ENCODE assay signal across 1 cellular context in the genomic region with DNA sequence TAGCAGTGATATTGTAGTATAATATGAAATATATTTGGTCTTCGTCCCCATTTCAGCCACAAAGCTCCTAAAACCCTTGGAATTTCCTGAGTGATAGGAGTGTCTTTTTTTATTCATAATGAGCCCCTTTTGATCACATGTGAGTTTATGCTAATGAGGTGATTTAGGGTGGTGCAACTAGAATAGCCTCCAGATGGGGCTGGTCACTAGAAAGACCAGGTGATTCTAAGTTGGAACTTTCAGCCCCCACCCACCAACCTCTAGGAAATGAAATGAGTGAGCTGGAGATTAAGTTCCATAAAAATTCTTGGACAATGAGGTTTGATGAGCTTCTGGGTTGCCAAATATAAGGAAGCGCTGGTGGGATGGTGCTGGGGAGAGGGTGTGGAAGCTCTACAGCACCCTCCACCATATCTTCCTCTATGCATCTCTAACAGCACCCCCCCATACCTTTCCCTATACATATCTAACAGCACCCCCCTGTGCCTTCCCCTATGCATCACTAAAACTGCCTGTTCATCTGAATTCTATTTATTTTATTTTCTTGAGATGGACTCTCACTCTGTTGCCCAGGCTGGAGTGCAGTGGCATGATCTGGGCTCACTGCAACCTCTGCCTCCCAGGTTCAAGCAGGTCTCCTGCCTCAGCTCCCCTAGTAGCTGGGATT.
TF ChIP-seq lines count a peak whose summit lies in the region.

No MANE protein-coding gene starts in this region.

TF ChIP-seq in K562, 482 proteins besides CTCF, POLR2A, EP300 and RAD21 (continued from another document and continues in another):
- TF ChIP-seq HBP1 (CRISPR knock-in tag; IDR thresholded peaks at IDR 0.05) (no peak), DNMT1 (IDR thresholded peaks at IDR 0.05) (no peak), NCOA2 (IDR thresholded peaks at IDR 0.05; ENCODE audit: partially characterized antibody in 2 of 2) (no peak), CC2D1A (IDR thresholded peaks at IDR 0.05) (peak; percentile 75; the same call in 1 of the 2 replicates), CHD2 (IDR thresholded peaks at IDR 0.05; ENCODE audit: low read depth, low read length) (no peak), ZNF551 (CRISPR knock-in tag; IDR thresholded peaks at IDR 0.05) (no peak), YY1 (IDR thresholded peaks at IDR 0.05; ENCODE audit: borderline replicate concordance in 1 of 3, control insufficient read depth in 1 of 3, extremely low read depth in 1 of 3, insufficient read depth in 3 of 3, insufficient read length in 1 of 3, insufficient replicate concordance in 2 of 3, low read depth in 1 of 3, low read length in 2 of 3) (no peak), ZNF644 (tag; IDR thresholded peaks at IDR 0.05; ENCODE audit: low read depth) (no peak), ELF4 (CRISPR knock-in tag; IDR thresholded peaks at IDR 0.05) (no peak), ZNF140 (CRISPR knock-in tag; IDR thresholded peaks at IDR 0.05) (no peak), HDAC2 (IDR thresholded peaks at IDR 0.05) (0 out of 2 replicates have a peak, but pooled peaks have one; percentile 13), BDP1 (IDR thresholded peaks at IDR 0.05; ENCODE audit: insufficient read depth, insufficient read length) (no peak), ZNF253 (CRISPR knock-in tag; conservative IDR thresholded peaks at IDR 0.05) (no peak), ZNF592 (IDR thresholded peaks at IDR 0.05) (no peak), PTBP1 (IDR thresholded peaks at IDR 0.05; ENCODE audit: low read depth, low read length) (no peak), RAD51 (IDR thresholded peaks at IDR 0.05; ENCODE audit: borderline replicate concordance, low read depth) (peak; percentile 58; the same call in 1 of the 2 replicates), FOXK1 (CRISPR knock-in tag; IDR thresholded peaks at IDR 0.05; ENCODE audit: borderline replicate concordance) (no peak), MAZ (CRISPR knock-in tag; conservative IDR thresholded peaks at IDR 0.05 in 1 of 2, IDR thresholded peaks at IDR 0.05 in 1 of 2) (0 out of 4 replicates have a peak, but pooled peaks of 1 of the 2 experiments have one; percentile 9), HMBOX1 (IDR thresholded peaks at IDR 0.05) (0 out of 2 replicates have a peak, but pooled peaks have one; percentile 37), ZNF3 (CRISPR knock-in tag; IDR thresholded peaks at IDR 0.05) (no peak), GTF2F1 (IDR thresholded peaks at IDR 0.05; ENCODE audit: low read depth, low read length) (no peak), OTX1 (CRISPR knock-in tag; IDR thresholded peaks at IDR 0.05) (no peak), MNT (conservative IDR thresholded peaks at IDR 0.05) (0 out of 4 replicates have a peak, but pooled peaks of 1 of the 2 experiments have one; percentile 16), YBX1 (IDR thresholded peaks at IDR 0.05) (no peak), ADNP (tag; IDR thresholded peaks at IDR 0.05) (no peak), PURB (CRISPR knock-in tag; IDR thresholded peaks at IDR 0.05; ENCODE audit: low read depth) (no peak), NFE2 (IDR thresholded peaks at IDR 0.05; ENCODE audit: low read depth) (no peak), CAMTA2 (CRISPR knock-in tag; conservative IDR thresholded peaks at IDR 0.05) (no peak), SIRT6 (IDR thresholded peaks at IDR 0.05; ENCODE audit: low read depth, low read length) (no peak), MED1 (CRISPR knock-in tag; IDR thresholded peaks at IDR 0.05; ENCODE audit: borderline replicate concordance) (no peak), RBM34 (IDR thresholded peaks at IDR 0.05; ENCODE audit: borderline replicate concordance, insufficient read depth, low read length) (no peak), HOMEZ (CRISPR knock-in tag; IDR thresholded peaks at IDR 0.05) (no peak), CREM (IDR thresholded peaks at IDR 0.05; ENCODE audit: low read depth) (no peak), ARID1B (IDR thresholded peaks at IDR 0.05) (peak; percentile 9; the same call in 1 of the 2 replicates), ZNF830 (CRISPR knock-in tag; IDR thresholded peaks at IDR 0.05) (no peak), COPS2 (conservative IDR thresholded peaks at IDR 0.05) (no peak)
- TF ChIP-seq, protein P1, sequence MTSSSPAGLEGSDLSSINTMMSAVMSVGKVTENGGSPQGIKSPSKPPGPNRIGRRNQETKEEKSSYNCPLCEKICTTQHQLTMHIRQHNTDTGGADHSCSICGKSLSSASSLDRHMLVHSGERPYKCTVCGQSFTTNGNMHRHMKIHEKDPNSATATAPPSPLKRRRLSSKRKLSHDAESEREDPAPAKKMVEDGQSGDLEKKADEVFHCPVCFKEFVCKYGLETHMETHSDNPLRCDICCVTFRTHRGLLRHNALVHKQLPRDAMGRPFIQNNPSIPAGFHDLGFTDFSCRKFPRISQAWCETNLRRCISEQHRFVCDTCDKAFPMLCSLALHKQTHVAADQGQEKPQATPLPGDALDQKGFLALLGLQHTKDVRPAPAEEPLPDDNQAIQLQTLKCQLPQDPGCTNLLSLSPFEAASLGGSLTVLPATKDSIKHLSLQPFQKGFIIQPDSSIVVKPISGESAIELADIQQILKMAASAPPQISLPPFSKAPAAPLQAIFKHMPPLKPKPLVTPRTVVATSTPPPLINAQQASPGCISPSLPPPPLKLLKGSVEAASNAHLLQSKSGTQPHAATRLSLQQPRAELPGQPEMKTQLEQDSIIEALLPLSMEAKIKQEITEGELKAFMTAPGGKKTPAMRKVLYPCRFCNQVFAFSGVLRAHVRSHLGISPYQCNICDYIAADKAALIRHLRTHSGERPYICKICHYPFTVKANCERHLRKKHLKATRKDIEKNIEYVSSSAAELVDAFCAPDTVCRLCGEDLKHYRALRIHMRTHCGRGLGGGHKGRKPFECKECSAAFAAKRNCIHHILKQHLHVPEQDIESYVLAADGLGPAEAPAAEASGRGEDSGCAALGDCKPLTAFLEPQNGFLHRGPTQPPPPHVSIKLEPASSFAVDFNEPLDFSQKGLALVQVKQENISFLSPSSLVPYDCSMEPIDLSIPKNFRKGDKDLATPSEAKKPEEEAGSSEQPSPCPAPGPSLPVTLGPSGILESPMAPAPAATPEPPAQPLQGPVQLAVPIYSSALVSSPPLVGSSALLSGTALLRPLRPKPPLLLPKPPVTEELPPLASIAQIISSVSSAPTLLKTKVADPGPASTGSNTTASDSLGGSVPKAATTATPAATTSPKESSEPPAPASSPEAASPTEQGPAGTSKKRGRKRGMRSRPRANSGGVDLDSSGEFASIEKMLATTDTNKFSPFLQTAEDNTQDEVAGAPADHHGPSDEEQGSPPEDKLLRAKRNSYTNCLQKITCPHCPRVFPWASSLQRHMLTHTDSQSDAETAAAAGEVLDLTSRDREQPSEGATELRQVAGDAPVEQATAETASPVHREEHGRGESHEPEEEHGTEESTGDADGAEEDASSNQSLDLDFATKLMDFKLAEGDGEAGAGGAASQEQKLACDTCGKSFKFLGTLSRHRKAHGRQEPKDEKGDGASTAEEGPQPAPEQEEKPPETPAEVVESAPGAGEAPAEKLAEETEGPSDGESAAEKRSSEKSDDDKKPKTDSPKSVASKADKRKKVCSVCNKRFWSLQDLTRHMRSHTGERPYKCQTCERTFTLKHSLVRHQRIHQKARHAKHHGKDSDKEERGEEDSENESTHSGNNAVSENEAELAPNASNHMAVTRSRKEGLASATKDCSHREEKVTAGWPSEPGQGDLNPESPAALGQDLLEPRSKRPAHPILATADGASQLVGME (CRISPR knock-in tag; IDR thresholded peaks at IDR 0.05) = no peak
- TF ChIP-seq, protein P2, sequence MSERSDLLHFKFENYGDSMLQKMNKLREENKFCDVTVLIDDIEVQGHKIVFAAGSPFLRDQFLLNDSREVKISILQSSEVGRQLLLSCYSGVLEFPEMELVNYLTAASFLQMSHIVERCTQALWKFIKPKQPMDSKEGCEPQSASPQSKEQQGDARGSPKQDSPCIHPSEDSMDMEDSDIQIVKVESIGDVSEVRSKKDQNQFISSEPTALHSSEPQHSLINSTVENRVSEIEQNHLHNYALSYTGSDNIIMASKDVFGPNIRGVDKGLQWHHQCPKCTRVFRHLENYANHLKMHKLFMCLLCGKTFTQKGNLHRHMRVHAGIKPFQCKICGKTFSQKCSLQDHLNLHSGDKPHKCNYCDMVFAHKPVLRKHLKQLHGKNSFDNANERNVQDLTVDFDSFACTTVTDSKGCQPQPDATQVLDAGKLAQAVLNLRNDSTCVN (CRISPR knock-in tag; IDR thresholded peaks at IDR 0.05) = no peak
- TF ChIP-seq, protein P3, sequence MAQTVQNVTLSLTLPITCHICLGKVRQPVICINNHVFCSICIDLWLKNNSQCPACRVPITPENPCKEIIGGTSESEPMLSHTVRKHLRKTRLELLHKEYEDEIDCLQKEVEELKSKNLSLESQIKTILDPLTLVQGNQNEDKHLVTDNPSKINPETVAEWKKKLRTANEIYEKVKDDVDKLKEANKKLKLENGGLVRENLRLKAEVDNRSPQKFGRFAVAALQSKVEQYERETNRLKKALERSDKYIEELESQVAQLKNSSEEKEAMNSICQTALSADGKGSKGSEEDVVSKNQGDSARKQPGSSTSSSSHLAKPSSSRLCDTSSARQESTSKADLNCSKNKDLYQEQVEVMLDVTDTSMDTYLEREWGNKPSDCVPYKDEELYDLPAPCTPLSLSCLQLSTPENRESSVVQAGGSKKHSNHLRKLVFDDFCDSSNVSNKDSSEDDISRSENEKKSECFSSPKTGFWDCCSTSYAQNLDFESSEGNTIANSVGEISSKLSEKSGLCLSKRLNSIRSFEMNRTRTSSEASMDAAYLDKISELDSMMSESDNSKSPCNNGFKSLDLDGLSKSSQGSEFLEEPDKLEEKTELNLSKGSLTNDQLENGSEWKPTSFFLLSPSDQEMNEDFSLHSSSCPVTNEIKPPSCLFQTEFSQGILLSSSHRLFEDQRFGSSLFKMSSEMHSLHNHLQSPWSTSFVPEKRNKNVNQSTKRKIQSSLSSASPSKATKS (CRISPR knock-in tag; IDR thresholded peaks at IDR 0.05) = no peak
